In the genomic region with DNA sequence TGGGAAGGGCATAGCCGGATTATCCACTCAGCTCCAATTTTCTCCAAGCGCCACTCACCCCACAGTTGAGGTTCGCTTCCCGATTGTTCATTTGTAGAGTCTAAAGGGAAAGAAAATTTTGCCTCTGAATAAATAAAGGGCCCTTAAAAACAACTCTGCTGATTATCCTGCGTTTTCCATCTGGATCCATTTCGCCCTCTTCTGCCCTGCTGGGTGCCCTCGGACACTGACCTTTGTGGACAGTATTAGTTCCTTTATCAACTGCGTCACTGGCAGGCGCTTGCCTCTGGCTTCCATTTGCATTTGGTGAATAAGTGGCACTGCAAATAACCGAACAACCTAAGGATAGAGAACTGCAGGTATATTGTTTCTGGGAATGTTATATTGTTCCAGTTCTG, we compare ENCODE assay signal across 1 cellular context.
TF ChIP-seq lines count a peak whose summit lies in the region.

No MANE protein-coding gene starts in this region.

TF ChIP-seq in WTC11, 78 proteins besides CTCF, POLR2A, EP300 and RAD21 (continued from another document):
- TF ChIP-seq, protein P1, sequence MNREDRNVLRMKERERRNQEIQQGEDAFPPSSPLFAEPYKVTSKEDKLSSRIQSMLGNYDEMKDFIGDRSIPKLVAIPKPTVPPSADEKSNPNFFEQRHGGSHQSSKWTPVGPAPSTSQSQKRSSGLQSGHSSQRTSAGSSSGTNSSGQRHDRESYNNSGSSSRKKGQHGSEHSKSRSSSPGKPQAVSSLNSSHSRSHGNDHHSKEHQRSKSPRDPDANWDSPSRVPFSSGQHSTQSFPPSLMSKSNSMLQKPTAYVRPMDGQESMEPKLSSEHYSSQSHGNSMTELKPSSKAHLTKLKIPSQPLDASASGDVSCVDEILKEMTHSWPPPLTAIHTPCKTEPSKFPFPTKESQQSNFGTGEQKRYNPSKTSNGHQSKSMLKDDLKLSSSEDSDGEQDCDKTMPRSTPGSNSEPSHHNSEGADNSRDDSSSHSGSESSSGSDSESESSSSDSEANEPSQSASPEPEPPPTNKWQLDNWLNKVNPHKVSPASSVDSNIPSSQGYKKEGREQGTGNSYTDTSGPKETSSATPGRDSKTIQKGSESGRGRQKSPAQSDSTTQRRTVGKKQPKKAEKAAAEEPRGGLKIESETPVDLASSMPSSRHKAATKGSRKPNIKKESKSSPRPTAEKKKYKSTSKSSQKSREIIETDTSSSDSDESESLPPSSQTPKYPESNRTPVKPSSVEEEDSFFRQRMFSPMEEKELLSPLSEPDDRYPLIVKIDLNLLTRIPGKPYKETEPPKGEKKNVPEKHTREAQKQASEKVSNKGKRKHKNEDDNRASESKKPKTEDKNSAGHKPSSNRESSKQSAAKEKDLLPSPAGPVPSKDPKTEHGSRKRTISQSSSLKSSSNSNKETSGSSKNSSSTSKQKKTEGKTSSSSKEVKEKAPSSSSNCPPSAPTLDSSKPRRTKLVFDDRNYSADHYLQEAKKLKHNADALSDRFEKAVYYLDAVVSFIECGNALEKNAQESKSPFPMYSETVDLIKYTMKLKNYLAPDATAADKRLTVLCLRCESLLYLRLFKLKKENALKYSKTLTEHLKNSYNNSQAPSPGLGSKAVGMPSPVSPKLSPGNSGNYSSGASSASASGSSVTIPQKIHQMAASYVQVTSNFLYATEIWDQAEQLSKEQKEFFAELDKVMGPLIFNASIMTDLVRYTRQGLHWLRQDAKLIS (CRISPR knock-in tag; IDR thresholded peaks at IDR 0.05; ENCODE audit: borderline replicate concordance): no peak
- no peak for TF ChIP-seq CREM (CRISPR knock-in tag; IDR thresholded peaks at IDR 0.05)
- no peak for TF ChIP-seq ZNF396 (CRISPR knock-in tag; IDR thresholded peaks at IDR 0.05; ENCODE audit: borderline replicate concordance)
- TF ChIP-seq, protein P2, sequence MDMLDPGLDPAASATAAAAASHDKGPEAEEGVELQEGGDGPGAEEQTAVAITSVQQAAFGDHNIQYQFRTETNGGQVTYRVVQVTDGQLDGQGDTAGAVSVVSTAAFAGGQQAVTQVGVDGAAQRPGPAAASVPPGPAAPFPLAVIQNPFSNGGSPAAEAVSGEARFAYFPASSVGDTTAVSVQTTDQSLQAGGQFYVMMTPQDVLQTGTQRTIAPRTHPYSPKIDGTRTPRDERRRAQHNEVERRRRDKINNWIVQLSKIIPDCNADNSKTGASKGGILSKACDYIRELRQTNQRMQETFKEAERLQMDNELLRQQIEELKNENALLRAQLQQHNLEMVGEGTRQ (CRISPR knock-in tag; IDR thresholded peaks at IDR 0.05): no peak
- TF ChIP-seq, protein P3, sequence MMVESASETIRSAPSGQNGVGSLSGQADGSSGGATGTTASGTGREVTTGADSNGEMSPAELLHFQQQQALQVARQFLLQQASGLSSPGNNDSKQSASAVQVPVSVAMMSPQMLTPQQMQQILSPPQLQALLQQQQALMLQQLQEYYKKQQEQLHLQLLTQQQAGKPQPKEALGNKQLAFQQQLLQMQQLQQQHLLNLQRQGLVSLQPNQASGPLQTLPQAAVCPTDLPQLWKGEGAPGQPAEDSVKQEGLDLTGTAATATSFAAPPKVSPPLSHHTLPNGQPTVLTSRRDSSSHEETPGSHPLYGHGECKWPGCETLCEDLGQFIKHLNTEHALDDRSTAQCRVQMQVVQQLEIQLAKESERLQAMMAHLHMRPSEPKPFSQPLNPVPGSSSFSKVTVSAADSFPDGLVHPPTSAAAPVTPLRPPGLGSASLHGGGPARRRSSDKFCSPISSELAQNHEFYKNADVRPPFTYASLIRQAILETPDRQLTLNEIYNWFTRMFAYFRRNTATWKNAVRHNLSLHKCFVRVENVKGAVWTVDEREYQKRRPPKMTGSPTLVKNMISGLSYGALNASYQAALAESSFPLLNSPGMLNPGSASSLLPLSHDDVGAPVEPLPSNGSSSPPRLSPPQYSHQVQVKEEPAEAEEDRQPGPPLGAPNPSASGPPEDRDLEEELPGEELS (CRISPR knock-in tag; IDR thresholded peaks at IDR 0.05): no peak
- TF ChIP-seq GTF2I (CRISPR knock-in tag; conservative IDR thresholded peaks at IDR 0.05): no peak
- TF ChIP-seq, protein P4, sequence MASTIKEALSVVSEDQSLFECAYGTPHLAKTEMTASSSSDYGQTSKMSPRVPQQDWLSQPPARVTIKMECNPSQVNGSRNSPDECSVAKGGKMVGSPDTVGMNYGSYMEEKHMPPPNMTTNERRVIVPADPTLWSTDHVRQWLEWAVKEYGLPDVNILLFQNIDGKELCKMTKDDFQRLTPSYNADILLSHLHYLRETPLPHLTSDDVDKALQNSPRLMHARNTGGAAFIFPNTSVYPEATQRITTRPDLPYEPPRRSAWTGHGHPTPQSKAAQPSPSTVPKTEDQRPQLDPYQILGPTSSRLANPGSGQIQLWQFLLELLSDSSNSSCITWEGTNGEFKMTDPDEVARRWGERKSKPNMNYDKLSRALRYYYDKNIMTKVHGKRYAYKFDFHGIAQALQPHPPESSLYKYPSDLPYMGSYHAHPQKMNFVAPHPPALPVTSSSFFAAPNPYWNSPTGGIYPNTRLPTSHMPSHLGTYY (CRISPR knock-in tag; IDR thresholded peaks at IDR 0.05): no peak
- TF ChIP-seq TEAD1 (CRISPR knock-in tag; IDR thresholded peaks at IDR 0.05): no peak
